In the genomic region with DNA sequence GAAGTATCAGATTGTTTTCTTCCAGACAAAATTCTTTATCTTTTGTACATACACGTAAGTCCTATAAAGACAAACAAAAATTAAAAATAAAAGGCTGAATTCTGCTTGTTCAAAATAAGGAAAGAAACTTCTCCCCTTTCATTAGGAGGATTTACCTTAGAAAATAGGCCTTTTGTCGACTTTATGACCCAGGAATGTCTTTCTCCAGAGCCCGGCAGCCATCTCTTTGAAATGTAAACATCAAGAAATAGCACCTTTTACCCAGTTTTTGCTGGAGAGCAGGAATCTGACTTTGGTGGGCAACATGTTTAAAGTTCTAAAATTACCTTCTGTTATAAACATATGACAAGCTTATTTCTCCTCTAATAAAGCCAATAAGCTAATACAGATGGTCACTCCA, we compare ENCODE assay signal across 30 cellular contexts.
"Had no signal": no experiment of that assay in that cellular context is flagged by ENCODE, and none has a peak within 500 bp of the region (broad histone marks: within the 10 kb centered on the region; RNA-seq: fewer than 3 reads in every experiment).

No MANE protein-coding gene starts in this region.

- H3K27ac ChIP-seq: SK-N-MC had no signal

- H3K27me3 Mint-ChIP-seq: activated CD4-positive, alpha-beta memory T cell treated with anti-CD3 and anti-CD28 coated beads for 36 hours; activated CD4-positive, alpha-beta T cell treated with anti-CD3 and anti-CD28 coated beads, Interleukin-2, amount 10 ng/mL, durations not matched to agents 24 days and 14 days; activated naive CD8-positive, alpha-beta T cell treated with anti-CD3 and anti-CD28 coated beads, Interleukin-2, amount 50 U/mL, for 24 hours; brain; central memory CD8-positive, alpha-beta T cell had no signal

- H3K27ac Mint-ChIP-seq: activated CD4-positive, alpha-beta memory T cell treated with anti-CD3 and anti-CD28 coated beads for 36 hours; activated CD4-positive, alpha-beta T cell treated with anti-CD3 and anti-CD28 coated beads, Interleukin-2, amount 10 ng/mL, durations not matched to agents 24 days and 14 days; activated naive CD4-positive, alpha-beta T cell treated with anti-CD3 and anti-CD28 coated beads, Interleukin-2, amount 50 U/mL, for 72 hours; activated naive CD8-positive, alpha-beta T cell treated with anti-CD3 and anti-CD28 coated beads, Interleukin-2, amount 50 U/mL, for 24 hours had no signal

- H3K4me1 Mint-ChIP-seq: activated CD4-positive, alpha-beta T cell treated with anti-CD3 and anti-CD28 coated beads, Interleukin-2, amount 10 ng/mL, durations not matched to agents 24 days and 14 days; activated naive CD8-positive, alpha-beta T cell treated with anti-CD3 and anti-CD28 coated beads, Interleukin-2, amount 50 U/mL, for 24 hours; brain; central memory CD8-positive, alpha-beta T cell had no signal

- ATAC-seq: activated naive CD4-positive, alpha-beta T cell treated with anti-CD3 and anti-CD28 coated beads, Interleukin-2, amount 50 U/mL, for 72 hours; activated naive CD8-positive, alpha-beta T cell treated with anti-CD3 and anti-CD28 coated beads, Interleukin-2, amount 50 U/mL, for 24 hours; activated T-cell treated with anti-CD3 and anti-CD28 coated beads, Interleukin-2, amount 50 U/mL, for 4 hours; Panc1; Right ventricle myocardium inferior had no signal

- H3K36me3 Mint-ChIP-seq: activated CD4-positive, alpha-beta memory T cell treated with anti-CD3 and anti-CD28 coated beads for 36 hours; activated naive CD4-positive, alpha-beta T cell treated with anti-CD3 and anti-CD28 coated beads, Interleukin-2, amount 50 U/mL, for 72 hours; brain had no signal

- DNase-seq: activated CD4-positive, alpha-beta memory T cell treated with anti-CD3 and anti-CD28 coated beads for 36 hours; activated CD4-positive, alpha-beta T cell treated with anti-CD3 and anti-CD28 coated beads, Interleukin-2, amount 10 ng/mL, durations not matched to agents 24 days and 14 days; activated CD4-positive, CD25-positive, alpha-beta regulatory T cell treated with anti-CD3 and anti-CD28 coated beads, Interleukin-2, amount 50 U/mL, for 72 hours; activated CD8-positive, alpha-beta memory T cell treated with anti-CD3 and anti-CD28 coated beads for 24 hours; activated effector memory CD4-positive, alpha-beta T cell treated with anti-CD3 and anti-CD28 coated beads, Interleukin-2, amount 50 U/mL, for 16 hours; activated naive CD4-positive, alpha-beta T cell treated with Interleukin-2 at 50 U/mL for 16 hours; activated naive CD8-positive, alpha-beta T cell treated with anti-CD3 and anti-CD28 coated beads, Interleukin-2, amount 50 U/mL, for 24 hours; activated T-cell treated with anti-CD3 and anti-CD28 coated beads, Interleukin-2, amount 50 U/mL, for 4 hours; amniotic stem cell; MV-4-11; NCI-H1092 treated with DMSO at 0.1 percent for 48 hours; NCI-H1417 treated with DMSO at 0.1 percent for 48 hours; NCI-H1694; NCI-H2029; NCI-H2107; NCI-H2171 treated with DMSO at 0.1 percent for 48 hours; NCI-H345; NCI-H510A; NCI-H69; NK-92 treated with Interleukin-12 subunit alpha and Interleukin-12 subunit beta, amount 100 ng/mL, for 24 hours; OCI-M1; RPMI8226; SW 1271 had no signal

- H3K4me3 ChIP-seq: SK-N-MC had no signal

- FAIRE-seq: astrocyte had no signal

- H3K4me3 Mint-ChIP-seq: activated CD4-positive, alpha-beta memory T cell treated with anti-CD3 and anti-CD28 coated beads for 36 hours; activated CD4-positive, alpha-beta T cell treated with anti-CD3 and anti-CD28 coated beads, Interleukin-2, amount 10 ng/mL, durations not matched to agents 24 days and 14 days; activated naive CD8-positive, alpha-beta T cell treated with anti-CD3 and anti-CD28 coated beads, Interleukin-2, amount 50 U/mL, for 24 hours; activated T-cell treated with anti-CD3 and anti-CD28 coated beads, Interleukin-2, amount 50 U/mL, for 4 hours; brain; central memory CD8-positive, alpha-beta T cell had no signal

- H3K9me3 Mint-ChIP-seq: activated CD4-positive, alpha-beta memory T cell treated with anti-CD3 and anti-CD28 coated beads for 36 hours; activated CD4-positive, alpha-beta T cell treated with anti-CD3 and anti-CD28 coated beads, Interleukin-2, amount 10 ng/mL, durations not matched to agents 24 days and 14 days; brain had no signal
